ENCODE assay signal across 18 cellular contexts in the genomic region with DNA sequence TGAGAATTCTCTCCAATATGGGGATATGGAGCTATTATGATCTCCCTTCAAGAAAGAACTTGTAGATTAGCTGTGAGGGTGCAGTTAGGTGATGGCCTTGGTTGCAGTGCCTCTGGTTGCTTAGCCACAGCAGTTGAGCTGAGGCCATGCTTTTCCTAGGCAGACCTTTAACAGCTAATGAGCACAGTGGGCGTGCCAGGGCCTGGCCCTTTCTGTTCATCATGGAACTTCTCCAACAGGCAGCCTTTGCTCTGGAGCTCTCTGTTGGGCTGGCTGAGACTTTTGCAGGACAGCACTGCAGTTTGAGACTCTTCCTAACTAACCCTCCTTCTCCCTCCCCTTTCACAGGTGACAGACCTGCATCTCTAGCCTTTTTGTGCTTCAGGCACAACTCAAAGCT. TPM values are rescaled to one million over a fixed set of nuclear protein-coding genes. Genes with fewer than 3 reads are reported as not detected.
DNase-seq lines count a peak whose midpoint lies in the region; ATAC-seq and TF ChIP-seq lines count a peak whose summit lies in the region.
"Had no signal": no experiment of that assay in that cellular context is flagged by ENCODE, and none has a peak within 500 bp of the region (broad histone marks: within the 10 kb centered on the region; RNA-seq: fewer than 3 reads in every experiment).

No MANE protein-coding gene starts in this region.

- ATAC-seq in mucosa of descending colon, result peak; percentile 50
- no peak for ATAC-seq in HG02763 (IDR thresholded peaks at IDR 0.05; ENCODE audit: unreplicated experiment)
- ATAC-seq: activated naive CD8-positive, alpha-beta T cell treated with anti-CD3 and anti-CD28 coated beads, Interleukin-2, amount 50 U/mL, for 24 hours; left lobe of liver had no signal

- intact Hi-C loops in mucosa of descending colon (cut with DNase I, micrococcal nuclease) (loop anchor here (2.0 to 10.0 kb wide), 3 partner anchors 355 to 543 kb away; no protein-coding TSS in a partner anchor), colonic mucosa (cut with DNase I) (loop anchor here (5.0 to 10.0 kb wide), 2 partner anchors 323 to 546 kb away; no protein-coding TSS in a partner anchor)

- POLR2A ChIA-PET in HEK293 (lab: Yijun Ruan, JAX), result no interaction called here

- TF ChIP-seq CTCF in HEK293 (tag by site-specific recombination; IDR thresholded peaks at IDR 0.05) (no peak), mucosa of descending colon (IDR thresholded peaks at IDR 0.05) (no peak), colonic mucosa (IDR thresholded peaks at IDR 0.05) (no peak)

- H3K4me1 ChIP-seq in HEK293 (ENCODE audit: control insufficient read depth, insufficient read depth, low read length) (no peaks in the 10 kb centered on the region), mucosa of descending colon (ENCODE audit: low read depth) (peaks cover 13% of the 10 kb centered on the region), colonic mucosa (no peaks in the 10 kb centered on the region)

- no peak overlapping the region for H3K9ac ChIP-seq in colonic mucosa (ENCODE audit: low read depth in 2 of 2, low read length in 2 of 2)
- H3K9ac ChIP-seq: KMS-11 had no signal

- H3K9me3 ChIP-seq in HEK293 (ENCODE audit: control insufficient read depth, insufficient read depth, low read depth, low read length) (no peaks in the 10 kb centered on the region), mucosa of descending colon (no peaks in the 10 kb centered on the region), colonic mucosa (no peaks in the 10 kb centered on the region)

- H3K4me3 ChIP-seq in HEK293 (ENCODE audit: low read depth, low read length) (no peak overlapping the region), mucosa of descending colon (no peak overlapping the region), colonic mucosa (no peak overlapping the region)
- H3K4me3 ChIP-seq: dorsolateral prefrontal cortex, spleen had no signal

- CTCF ChIA-PET in HEK293 (lab: Yijun Ruan, JAX), result interaction anchor here (0.5 to 5.6 kb wide), 18 partner anchors 10 to 1020 kb away, joined by 3 to 110 read pairs (median 10); no protein-coding TSS in a partner anchor

- H3K36me3 ChIP-seq in HEK293 (ENCODE audit: control insufficient read depth in 2 of 2, insufficient read depth in 1 of 2, low read length in 2 of 2), result no peaks in the 10 kb centered on the region
- no peaks in the 10 kb centered on the region for H3K36me3 ChIP-seq in mucosa of descending colon (ENCODE audit: low read depth)
- H3K36me3 ChIP-seq in colonic mucosa, result no peaks in the 10 kb centered on the region
- H3K36me3 ChIP-seq: spleen had no signal

- H3K27me3 ChIP-seq in colonic mucosa, result no peaks in the 10 kb centered on the region
- H3K27me3 ChIP-seq: dorsolateral prefrontal cortex, spleen had no signal

- H3K27ac ChIP-seq in HEK293 (ENCODE audit: extremely low read depth, low read depth, low read length), result no peak overlapping the region
- H3K27ac ChIP-seq in colonic mucosa, result no peak overlapping the region
- H3K27ac ChIP-seq: dorsolateral prefrontal cortex, KMS-11 had no signal

- DNase-seq in Ammon's horn (ENCODE audit: low spot score), result peak; percentile 65
- DNase-seq in astrocyte of the hippocampus (ENCODE audit: low read depth, low spot score), result peak; percentile 26
- peak in 2 of 3 donors; percentile 40 to 51 for DNase-seq in mucosa of descending colon
- no peak for DNase-seq in cerebellar nuclear complex (lab: John Stamatoyannopoulos, UW)
- DNase-seq in dedifferentiated amniotic fluid mesenchymal stem cell (ENCODE audit: extremely low spot score), result no peak
- no peak for DNase-seq in colonic mucosa
- DNase-seq: activated CD4-positive, alpha-beta T cell treated with anti-CD3 and anti-CD28 coated beads, Interleukin-2, amount 10 ng/mL, durations not matched to agents 24 days and 14 days; activated naive CD8-positive, alpha-beta T cell treated with anti-CD3 and anti-CD28 coated beads, Interleukin-2, amount 50 U/mL, for 24 hours; EL; NCI-H1436; RPMI8226; spleen; stimulated activated CD8-positive, alpha-beta memory T cell treated with anti-CD3 and anti-CD28 coated beads, Interleukin-4, amount 100 ng/mL, for 48 hours had no signal

TF ChIP-seq in HEK293, 187 proteins besides CTCF, POLR2A, EP300 and RAD21:
- TF ChIP-seq BCL11A (tag by site-specific recombination; IDR thresholded peaks at IDR 0.05; ENCODE audit: low read depth) (no peak), ZNF132 (tag by site-specific recombination; IDR thresholded peaks at IDR 0.05; ENCODE audit: borderline replicate concordance) (peak; percentile 30; the same call in 1 of the 2 replicates)
TF ChIP-seq in HEK293: peak in this region for 1.

RNA-seq across cellular contexts. Expression of a gene that starts 39.7 kb away (rescaled TPM):
- total RNA-seq in mucosa of descending colon (1 to 10 TPM in 2 of 3 donors, under 1 TPM in 1; 0.98 to 9.0 (median 2.0) TPM), colonic mucosa (1 to 10 TPM in 1 of 2 donors, under 1 TPM in 1; 0.82 to 2.2 TPM)

Comparison
In these comparisons a context has a peak if more than half of its experiments do, and no peak if none do; other contexts are left out.
1. DNase-seq: peak in Ammon's horn (single experiment), astrocyte of the hippocampus (single experiment) and mucosa of descending colon (2 of 3); none in cerebellar nuclear complex (0 of 2), dedifferentiated amniotic fluid mesenchymal stem cell (single experiment) and colonic mucosa (single experiment).